Comparison of ENCODE assay signal across 26 cellular contexts in genomic region chr13:25001807-25002206, GRCh38.
DNase-seq lines count a peak whose midpoint lies in the region; ATAC-seq and TF ChIP-seq lines count a peak whose summit lies in the region.
"Had no signal": no experiment of that assay in that cellular context is flagged by ENCODE, and none has a peak within 500 bp of the region (broad histone marks: within the 10 kb centered on the region; RNA-seq: fewer than 3 reads in every experiment).

No MANE protein-coding gene starts in this region.

- H2AFZ ChIP-seq in parathyroid adenoma = no peak overlapping the region

- no peak overlapping the region for H3K4me3 ChIP-seq in SJSA1
- no peak overlapping the region for H3K4me3 ChIP-seq in parathyroid adenoma (ENCODE audit: low read depth, low read length)
- H3K4me3 ChIP-seq: BLaER1 treated with 17β-estradiol and CSF1 and Interleukin-3, amounts not matched to agents 10 nM and 100 nM; heart right ventricle; lung; transverse colon had no signal

- H3K9me3 ChIP-seq in SJSA1 (replicated peaks) = no peaks in the 10 kb centered on the region
- no peaks in the 10 kb centered on the region for H3K9me3 ChIP-seq in parathyroid adenoma (ENCODE audit: control insufficient read depth, low read length)
- H3K9me3 ChIP-seq: BLaER1 treated with 17β-estradiol and CSF1 and Interleukin-3, amounts not matched to agents 10 nM and 100 nM; heart right ventricle; transverse colon had no signal

- CTCF ChIA-PET in GM10248 (lab: Yijun Ruan, JAX) = no interaction called here

- H3K9ac ChIP-seq in parathyroid adenoma = no peak overlapping the region
- H3K9ac ChIP-seq: BLaER1 treated with 17β-estradiol and CSF1 and Interleukin-3, amounts not matched to agents 10 nM and 100 nM had no signal

- peak overlapping the region; percentile 38 for H3K4me2 ChIP-seq in parathyroid adenoma (ENCODE audit: low read length)

- in situ Hi-C loops in GM13977 (cut with MboI; ENCODE audit: low pct_unique_long_range_greater_than_20kb, low sequenced_read_pairs, unreplicated experiment) = no loop called here

- no peak for ATAC-seq in Right ventricle myocardium inferior
- ATAC-seq: heart right ventricle had no signal

- H3K79me2 ChIP-seq in parathyroid adenoma = no peaks in the 10 kb centered on the region

- H3K27me3 ChIP-seq in SJSA1 (replicated peaks) (no peaks in the 10 kb centered on the region), parathyroid adenoma (ENCODE audit: control insufficient read depth, insufficient read depth, low read length) (no peaks in the 10 kb centered on the region)
- H3K27me3 ChIP-seq: foreskin keratinocyte had no signal

- POLR2A ChIA-PET in GM10248 (lab: Yijun Ruan, JAX) = no interaction called here

- TF ChIP-seq CTCF in parathyroid adenoma (IDR thresholded peaks at IDR 0.05) (no peak), GM10248 (IDR thresholded peaks at IDR 0.05; ENCODE audit: control extremely low read depth, extremely low read depth, low read depth, missing control alignments) (no peak), GM13977 (IDR thresholded peaks at IDR 0.05; ENCODE audit: extremely low read depth, insufficient read depth, missing control alignments) (no peak)

- intact Hi-C loops in Right ventricle myocardium inferior (cut with DNase I) = no loop called here

- peak overlapping the region; percentile 59 for H3K27ac ChIP-seq in SJSA1
- no peak overlapping the region for H3K27ac ChIP-seq in parathyroid adenoma
- H3K27ac ChIP-seq: BLaER1 treated with 17β-estradiol and CSF1 and Interleukin-3, amounts not matched to agents 10 nM and 100 nM; foreskin keratinocyte; heart right ventricle; transverse colon had no signal

- DNase-seq in EH (ENCODE audit: low read depth) (peak; percentile 4), SJSA1 (ENCODE audit: low read depth in 1 of 2, low spot score in 2 of 2) (no peak), glomerular visceral epithelial cell (ENCODE audit: extremely low spot score) (peak; percentile 25), ecto neural progenitor cell (ENCODE audit: low spot score) (no peak), GM10248 (ENCODE audit: extremely low spot score) (no peak), Right ventricle myocardium inferior (ENCODE audit: missing footprints) (no peak), GM13977 (ENCODE audit: low spot score) (no peak)
- DNase-seq: activated CD4-positive, alpha-beta T cell treated with anti-CD3 and anti-CD28 coated beads, Interleukin-2, amount 10 ng/mL, durations not matched to agents 24 days and 14 days; caudate nucleus; cortex of kidney; DMS153; heart right ventricle; Kasumi-1; left cardiac atrium; NCI-H1436; NCI-H2081; NCI-H2227 treated with DMSO at 0.1 percent for 48 hours; NCI-H526 treated with DMSO at 0.1 percent for 48 hours; NK-92 treated with Interleukin-12 subunit alpha and Interleukin-12 subunit beta, amount 100 ng/mL, for 24 hours; SHP77 treated with DMSO at 0.1 percent for 48 hours; stimulated activated CD4-positive, alpha-beta T cell treated with anti-CD3 and anti-CD28 coated beads, Interleukin-4, amount 100 ng/mL, for 4 hours; transverse colon had no signal

- no peaks in the 10 kb centered on the region for H3K36me3 ChIP-seq in SJSA1
- no peaks in the 10 kb centered on the region for H3K36me3 ChIP-seq in parathyroid adenoma (ENCODE audit: control insufficient read depth, insufficient read depth, low read length)
- H3K36me3 ChIP-seq: BLaER1 treated with 17β-estradiol and CSF1 and Interleukin-3, amounts not matched to agents 10 nM and 100 nM; heart right ventricle; transverse colon had no signal

- H3K4me1 ChIP-seq in SJSA1 (replicated peaks) = peaks cover 27% of the 10 kb centered on the region
- peaks cover 2% of the 10 kb centered on the region for H3K4me1 ChIP-seq in parathyroid adenoma
- H3K4me1 ChIP-seq: foreskin keratinocyte, heart right ventricle, transverse colon had no signal

Comparison
In these comparisons a context has a peak if more than half of its experiments do, and no peak if none do; other contexts are left out.
1. DNase-seq: peak in EH (single experiment) and glomerular visceral epithelial cell (single experiment); none in SJSA1 (0 of 2), ecto neural progenitor cell (single experiment), GM10248 (single experiment), Right ventricle myocardium inferior (single experiment) and GM13977 (single experiment).